In genomic region chr9:92140754-92141143, GRCh38 we compare ENCODE assay signal across 8 cellular contexts. TPM values are rescaled to one million over a fixed set of nuclear protein-coding genes. Genes with fewer than 3 reads are reported as not detected.
DNase-seq lines count a peak whose midpoint lies in the region; ATAC-seq and TF ChIP-seq lines count a peak whose summit lies in the region.

No MANE protein-coding gene starts in this region.

- peak; percentile 65 for DNase-seq in activated CD8-positive, alpha-beta memory T cell treated with anti-CD3 and anti-CD28 coated beads for 24 hours
- no peak for DNase-seq in activated CD8-positive, alpha-beta memory T cell treated with anti-CD3 and anti-CD28 coated beads, Interleukin-2, amount 50 U/mL, for 4 hours
- DNase-seq in stomach (no peak), NCI-H510A treated with DMSO at 0.1 percent for 48 hours (lab: John Stamatoyannopoulos, UW) (no peak)

- TF ChIP-seq CTCF in stomach (IDR thresholded peaks at IDR 0.05), result no peak

- ATAC-seq in GM18870 (IDR thresholded peaks at IDR 0.05; ENCODE audit: unreplicated experiment) (no peak), GM21367 (IDR thresholded peaks at IDR 0.05; ENCODE audit: unreplicated experiment) (no peak)

- no peak overlapping the region for H3K9ac ChIP-seq in iPS-20b (ENCODE audit: low read depth, low read length)

- H3K9me3 ChIP-seq in iPS-20b (ENCODE audit: insufficient read depth, low read depth, low read length) (no peaks in the 10 kb centered on the region), stomach (no peaks in the 10 kb centered on the region)

- H3K4me3 ChIP-seq in iPS-20b (ENCODE audit: low read length), result peak overlapping the region; percentile 64; the same call in 1 of the 2 replicates
- peak overlapping the region; percentile 38 to 50 (median 41) for H3K4me3 ChIP-seq in stomach

- no peak overlapping the region for H3K27ac Mint-ChIP-seq in activated naive CD8-positive, alpha-beta T cell

- peaks cover 7% of the 10 kb centered on the region for H3K4me1 Mint-ChIP-seq in activated naive CD8-positive, alpha-beta T cell (ENCODE audit: low read depth)

- H3K27ac ChIP-seq in iPS-20b (ENCODE audit: low read length) (no peak overlapping the region), stomach (peak overlapping the region in 1 of 5 donors; percentile 29)

- H3K27me3 ChIP-seq in iPS-20b (ENCODE audit: insufficient read depth, low read length) (peaks cover 35% of the 10 kb centered on the region), stomach (peaks cover 4 to 42% (median 11%) of the 10 kb centered on the region in 3 donors)

- no peaks in the 10 kb centered on the region for H3K36me3 ChIP-seq in iPS-20b (ENCODE audit: insufficient read depth, low read depth, low read length)
- no peaks in the 10 kb centered on the region for H3K36me3 ChIP-seq in stomach

- intact Hi-C loops in stomach (cut with DNase I; ENCODE audit: low total_unique reads), result no loop called here

- H3K36me3 Mint-ChIP-seq in activated naive CD8-positive, alpha-beta T cell, result no peaks in the 10 kb centered on the region

- H3K27me3 Mint-ChIP-seq in activated naive CD8-positive, alpha-beta T cell, result peaks cover 18% of the 10 kb centered on the region

- TF ChIP-seq EP300 in stomach (IDR thresholded peaks at IDR 0.05), result no peak

- no peaks in the 10 kb centered on the region for H3K9me3 Mint-ChIP-seq in activated naive CD8-positive, alpha-beta T cell (ENCODE audit: low read depth)

- H3K4me1 ChIP-seq in iPS-20b (ENCODE audit: insufficient read depth, low read length) (peaks cover 3% of the 10 kb centered on the region; the same call in 1 of the 2 replicates), stomach (peaks cover 12 to 26% (median 23%) of the 10 kb centered on the region in 4 donors)

- TF ChIP-seq POLR2A in stomach (IDR thresholded peaks at IDR 0.05), result no peak

- H3K4me3 Mint-ChIP-seq in activated naive CD8-positive, alpha-beta T cell, result peak overlapping the region; percentile 83

- WGBS in stomach, 5 donors, result 2 to 8% (median 3%) methylated on average over 6 of the region's 6 CpGs

RNA-seq across cellular contexts. Expression of gene SPTLC1, which starts 25.5 kb away (rescaled TPM):
- total RNA-seq in stomach, result 100 to 1,000 TPM in 3 of 5 donors, 10 to 100 TPM in 2; 34.6 to 157 (median 145) TPM
- 10 to 100 TPM; 14.4 to 26.1 (median 15.9) TPM for polyA plus RNA-seq in stomach
